ENCODE assay signal across 21 cellular contexts in the genomic region with DNA sequence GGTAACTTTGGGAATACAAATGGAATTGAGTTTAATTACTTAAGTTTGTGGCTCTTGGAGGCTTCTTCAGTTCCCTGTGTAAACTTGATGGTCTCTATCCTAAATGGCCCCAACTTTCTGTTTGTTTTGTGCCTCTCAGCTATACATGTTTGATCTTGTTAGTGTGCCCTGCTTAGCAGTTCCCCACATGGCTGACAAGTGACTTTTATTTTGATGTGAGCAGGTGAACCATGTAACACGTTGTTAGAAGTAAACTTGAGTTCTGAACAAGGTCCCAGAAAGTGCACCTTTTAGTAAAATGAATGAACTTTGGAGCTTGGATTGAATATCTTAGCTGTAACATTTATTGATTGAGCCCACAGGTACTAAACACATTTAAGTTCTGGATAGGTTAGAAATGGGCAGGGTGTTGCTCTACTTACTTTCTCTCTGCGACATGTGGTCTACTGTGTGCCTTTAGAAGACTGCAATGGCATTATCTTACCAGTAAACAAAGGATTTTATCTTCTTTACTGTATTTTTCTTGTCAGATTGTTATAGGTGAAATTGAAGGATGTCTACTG. TPM values are rescaled to one million over a fixed set of nuclear protein-coding genes. Genes with fewer than 3 reads are reported as not detected.
A peak's percentile ranks its signal among the peaks of the same experiment; 100 is the strongest.
DNase-seq lines count a peak whose midpoint lies in the region; ATAC-seq, FAIRE-seq and TF ChIP-seq lines count a peak whose summit lies in the region.
"Had no signal": no experiment of that assay in that cellular context is flagged by ENCODE, and none has a peak within 500 bp of the region (broad histone marks: within the 10 kb centered on the region; RNA-seq: fewer than 3 reads in every experiment).

No MANE protein-coding gene starts in this region.

- H3K79me1 ChIP-seq in trophoblast cell (ENCODE audit: low read length): peaks cover 5% of the 10 kb centered on the region

- H3K36me3 ChIP-seq in DOHH2 (ENCODE audit: control insufficient read depth, low read length) (peaks cover 65% of the 10 kb centered on the region), K562 (ENCODE audit: control insufficient read depth, insufficient read depth, low read length) (peaks cover 70% of the 10 kb centered on the region), trophoblast cell (ENCODE audit: control insufficient read depth in 1 of 2, insufficient read depth in 2 of 2, low read length in 2 of 2) (peaks cover 13 to 22% of the 10 kb centered on the region in 2 experiments)
- H3K36me3 ChIP-seq in effector memory CD4-positive, alpha-beta T cell (ENCODE audit: control insufficient read depth, insufficient read depth, low read length): peaks cover 44% of the 10 kb centered on the region

- H3K27ac ChIP-seq in DOHH2 (ENCODE audit: low read depth, low read length): no peak overlapping the region
- H3K27ac ChIP-seq in K562 (ENCODE audit: extremely low read depth, low read depth, low read length): no peak overlapping the region
- no peak overlapping the region for H3K27ac ChIP-seq in trophoblast cell (ENCODE audit: low read depth, low read length)
- no peak overlapping the region for H3K27ac ChIP-seq in effector memory CD4-positive, alpha-beta T cell (ENCODE audit: insufficient read depth, low read length, poor library complexity, severe bottlenecking)
- H3K27ac ChIP-seq: C4-2B, Peyer's patch had no signal

- TF ChIP-seq RAD21 in K562 (CRISPR knock-in tag; conservative IDR thresholded peaks at IDR 0.05 in 1 of 2, IDR thresholded peaks at IDR 0.05 in 1 of 2): no peak

- no peak overlapping the region for H3K18ac ChIP-seq in trophoblast cell (ENCODE audit: low read length)

- FAIRE-seq in K562 (lab: Jason Lieb, UNC): no peak
- FAIRE-seq: A204.1, D721Med had no signal

- no peaks in the 10 kb centered on the region for H3K9me3 Mint-ChIP-seq in activated T-cell treated with anti-CD3 and anti-CD28 coated beads, Interleukin-2, amount 50 U/mL, for 72 hours
- H3K9me3 Mint-ChIP-seq: IgD-negative memory B cell had no signal

- H4K91ac ChIP-seq in trophoblast cell (ENCODE audit: low read depth, low read length): no peak overlapping the region

- no peaks in the 10 kb centered on the region for H3K9me2 ChIP-seq in DOHH2 (replicated peaks; ENCODE audit: control insufficient read depth, low read length)

- no peak overlapping the region for H2BK5ac ChIP-seq in trophoblast cell (ENCODE audit: low read depth, low read length, poor library complexity)

- H4K20me1 ChIP-seq in DOHH2 (ENCODE audit: control insufficient read depth, insufficient read depth, low read depth, low read length) (peaks cover 4% of the 10 kb centered on the region; the same call in 1 of the 2 replicates), K562 (replicated peaks; ENCODE audit: control insufficient read depth, insufficient read depth, low read length) (no peaks in the 10 kb centered on the region)

- no peaks in the 10 kb centered on the region for H3K9me1 ChIP-seq in K562 (ENCODE audit: control insufficient read depth, insufficient read depth, low read length)

- H3K4me2 ChIP-seq in DOHH2 (ENCODE audit: low read length): peak overlapping the region; percentile 24; the same call in 1 of the 2 replicates
- no peak overlapping the region for H3K4me2 ChIP-seq in K562 (ENCODE audit: insufficient read depth, low read length)
- no peak overlapping the region for H3K4me2 ChIP-seq in trophoblast cell (ENCODE audit: low read length)

- in situ Hi-C loops in K562 (cut with MboI): no loop called here

- H2AK5ac ChIP-seq in trophoblast cell (ENCODE audit: low read length): no peak overlapping the region

- POLR2A ChIA-PET in K562 (lab: Yijun Ruan, JAX): interaction anchor here (0.5 to 1.1 kb wide), 4 partner anchors 18 to 233 kb away, joined by 3 to 5 read pairs (median 4); no protein-coding TSS in a partner anchor

- CTCF ChIA-PET in K562 (lab: Yijun Ruan, JAX; ENCODE audit: low intra/inter-chr PET ratio): no interaction called here

- no peak for DNase-seq in activated T-cell treated with anti-CD3 and anti-CD28 coated beads, Interleukin-2, amount 50 U/mL, for 72 hours
- no peak for DNase-seq in activated T-cell treated with anti-CD3 and anti-CD28 coated beads, Interleukin-2, amount 50 U/mL, for 48 hours
- DNase-seq in K562 (ENCODE audit: extremely low read depth in 1 of 4, low spot score in 3 of 4) (no peak), trophoblast cell (no peak), CD1c-positive myeloid dendritic cell (ENCODE audit: extremely low spot score) (no peak)
- DNase-seq in effector memory CD4-positive, alpha-beta T cell: no peak
- DNase-seq: Karpas-422, MM.1S, NCI-H1092, NCI-H1436, NCI-H187 treated with DMSO at 0.1 percent for 48 hours, NCI-H226, NCI-H524 treated with DMSO at 0.1 percent for 48 hours, NCI-H82, Peyer's patch had no signal

- peaks cover 44% of the 10 kb centered on the region for H3K4me1 Mint-ChIP-seq in activated T-cell treated with anti-CD3 and anti-CD28 coated beads, Interleukin-2, amount 50 U/mL, for 72 hours (ENCODE audit: low read depth)

- peaks cover 7 to 18% of the 10 kb centered on the region in 2 donors for H3K36me3 Mint-ChIP-seq in activated T-cell treated with anti-CD3 and anti-CD28 coated beads, Interleukin-2, amount 50 U/mL, for 72 hours (ENCODE audit: insufficient read depth in 2 of 2)

- peaks cover 22% of the 10 kb centered on the region for H3K4me1 ChIP-seq in DOHH2 (ENCODE audit: control insufficient read depth, low read length)
- peaks cover 7 to 14% of the 10 kb centered on the region in 2 experiments; a peak in 4 of 5 replicates for H3K4me1 ChIP-seq in K562 (replicated peaks in 1 of 2; ENCODE audit: control insufficient read depth in 2 of 2, insufficient read depth in 2 of 2, low read length in 2 of 2)
- no peaks in the 10 kb centered on the region for H3K4me1 ChIP-seq in trophoblast cell (ENCODE audit: control insufficient read depth in 1 of 2, insufficient read depth in 2 of 2, low read length in 2 of 2)
- H3K4me1 ChIP-seq in effector memory CD4-positive, alpha-beta T cell (ENCODE audit: control insufficient read depth, insufficient read depth, low read length, poor library complexity, severe bottlenecking): peaks cover 7% of the 10 kb centered on the region

- no peak for TF ChIP-seq EP300 in K562 (IDR thresholded peaks at IDR 0.05; ENCODE audit: low read length)

- no peak for TF ChIP-seq POLR2A in K562 (conservative IDR thresholded peaks at IDR 0.05)

- no peak overlapping the region for H3K14ac ChIP-seq in trophoblast cell (ENCODE audit: low read length)

- H3K4me3 ChIP-seq in DOHH2 (ENCODE audit: low read length) (no peak overlapping the region), K562 (no peak overlapping the region), trophoblast cell (ENCODE audit: low read depth, low read length) (no peak overlapping the region)
- H3K4me3 ChIP-seq in effector memory CD4-positive, alpha-beta T cell (ENCODE audit: insufficient read depth, low read depth, low read length, poor library complexity, severe bottlenecking): no peak overlapping the region
- H3K4me3 ChIP-seq: Peyer's patch had no signal

- H3K27me3 ChIP-seq in DOHH2 (ENCODE audit: control insufficient read depth, low read length) (no peaks in the 10 kb centered on the region), K562 (ENCODE audit: control insufficient read depth in 2 of 2, insufficient read depth in 2 of 2, low read length in 2 of 2) (no peaks in the 10 kb centered on the region), trophoblast cell (ENCODE audit: insufficient read depth, low read length) (no peaks in the 10 kb centered on the region)
- no peaks in the 10 kb centered on the region for H3K27me3 ChIP-seq in effector memory CD4-positive, alpha-beta T cell (replicated peaks; ENCODE audit: control insufficient read depth, insufficient read depth, low read length, poor library complexity, severe bottlenecking)
- H3K27me3 ChIP-seq: Peyer's patch had no signal

- no peak for TF ChIP-seq CTCF in DOHH2 (IDR thresholded peaks at IDR 0.05; ENCODE audit: low read depth, low read length, poor library complexity, severe bottlenecking)
- TF ChIP-seq CTCF in K562 (IDR thresholded peaks at IDR 0.05 in 2 of 3, conservative IDR thresholded peaks at IDR 0.05 in 1 of 3; ENCODE audit: insufficient read depth in 2 of 3, low read depth in 1 of 3, low read length in 3 of 3): no peak

- H3K4me3 Mint-ChIP-seq in activated T-cell treated with anti-CD3 and anti-CD28 coated beads, Interleukin-2, amount 50 U/mL, for 72 hours: no peak overlapping the region

- no peaks in the 10 kb centered on the region for H3K27me3 Mint-ChIP-seq in activated T-cell treated with anti-CD3 and anti-CD28 coated beads, Interleukin-2, amount 50 U/mL, for 72 hours (ENCODE audit: low read depth)
- H3K27me3 Mint-ChIP-seq: IgD-negative memory B cell had no signal

- no peak overlapping the region for H2BK12ac ChIP-seq in trophoblast cell (ENCODE audit: low read length)

- H2AFZ ChIP-seq in K562 (ENCODE audit: low read depth, low read length): no peak overlapping the region
- H2AFZ ChIP-seq in trophoblast cell (ENCODE audit: insufficient read depth, low read length, poor library complexity): no peak overlapping the region

- BruUV-seq in K562 (replicated peaks; lab: Mats Ljungman, UMichigan): no TSS peak

- H3K27ac Mint-ChIP-seq in activated T-cell treated with anti-CD3 and anti-CD28 coated beads, Interleukin-2, amount 50 U/mL, for 72 hours: peak overlapping the region; percentile 61
- H3K27ac Mint-ChIP-seq: IgD-negative memory B cell had no signal

- H3K9ac ChIP-seq in K562 (ENCODE audit: insufficient read depth in 1 of 2, low read depth in 2 of 2, low read length in 2 of 2) (0 out of 4 replicates have a peak overlapping the region, but pooled peaks of 1 of the 2 experiments have one; percentile 6), trophoblast cell (ENCODE audit: low read length) (no peak overlapping the region)

- 0 out of 2 replicates have a peak, but pooled peaks cover 3% of the 10 kb centered on the region for H3F3A ChIP-seq in DOHH2 (ENCODE audit: control insufficient read depth, insufficient read depth)

- WGBS in K562 (ENCODE audit: insufficient coverage, low coverage, missing lambda C conversion rate): 47% methylated on average over 2 of the region's 2 CpGs
- WGBS in trophoblast cell (ENCODE audit: extremely low coverage, insufficient coverage, insufficient read length): no CpG with 5 or more reads among the region's 2 CpGs

- H4K12ac ChIP-seq in trophoblast cell (ENCODE audit: low read depth, low read length): no peak overlapping the region

- no peak overlapping the region for H3K23ac ChIP-seq in trophoblast cell (ENCODE audit: low read length)

- peak overlapping the region; percentile 27 for H3K4ac ChIP-seq in trophoblast cell (ENCODE audit: low read depth, low read length)

- ATAC-seq in activated T-cell treated with anti-CD3 and anti-CD28 coated beads, Interleukin-2, amount 50 U/mL, for 72 hours (replicated peaks in 1 of 2): no peak
- ATAC-seq in K562: no peak
- ATAC-seq: SK-N-SH treated with all-trans-retinoic acid at 6 μM for 48 hours had no signal

- H2BK120ac ChIP-seq in trophoblast cell (ENCODE audit: insufficient read depth, low read length, poor library complexity): no peak overlapping the region

- H3K79me2 ChIP-seq in DOHH2 (ENCODE audit: control insufficient read depth, low read length) (peaks cover 81% of the 10 kb centered on the region), K562 (ENCODE audit: control insufficient read depth, insufficient read depth, low read length) (peaks cover 78% of the 10 kb centered on the region), trophoblast cell (ENCODE audit: control insufficient read depth, insufficient read depth, low read length, poor library complexity) (peaks cover 5% of the 10 kb centered on the region)

- intact Hi-C loops in K562 (cut with micrococcal nuclease): no loop called here

- no peaks in the 10 kb centered on the region for H3K9me3 ChIP-seq in DOHH2 (ENCODE audit: control insufficient read depth, insufficient read depth, low read length)
- no peaks in the 10 kb centered on the region for H3K9me3 ChIP-seq in K562 (replicated peaks; ENCODE audit: control insufficient read depth, insufficient read depth, low read depth, low read length)
- H3K9me3 ChIP-seq in trophoblast cell (ENCODE audit: insufficient read depth, low read depth, low read length): no peaks in the 10 kb centered on the region
- H3K9me3 ChIP-seq in effector memory CD4-positive, alpha-beta T cell (ENCODE audit: control insufficient read depth, low read length): no peaks in the 10 kb centered on the region
- H3K9me3 ChIP-seq: Peyer's patch had no signal

- no peak overlapping the region for H4K8ac ChIP-seq in trophoblast cell (ENCODE audit: low read depth, low read length)

RNA-seq across cellular contexts. Expression of gene LSM3, which starts 4.5 kb away (rescaled TPM):
- 10 to 100 TPM; 12.4 to 14.3 TPM for total RNA-seq in activated T-cell treated with anti-CD3 and anti-CD28 coated beads, Interleukin-2, amount 50 U/mL, for 72 hours
- total RNA-seq in K562 (2011; cell fraction: chromatin; rRNA removed; ENCODE audit: low replicate concordance): 11.3 and 17.2 TPM in 2 replicates
- 7.4 and 9.3 TPM in 2 replicates for total RNA-seq in K562 (2011; cell fraction: nucleolus; rRNA removed)
- total RNA-seq in K562 (2011; cell fraction: nucleoplasm; rRNA removed): 14.2 and 25.6 TPM in 2 replicates
- total RNA-seq in K562 (2014; rRNA removed) (32.6 and 33.8 TPM in 2 replicates), K562 (2014; rRNA removed; fragmentation: Illumina TruSeq; extraction: Trizol) (64.7 and 73.9 TPM in 2 replicates), K562 (2015; rRNA removed; fragmentation: Illumina TruSeq; extraction: Trizol) (54.4 and 61.2 TPM in 2 replicates), K562 (2021) (38.5 and 46.4 TPM in 2 replicates)
- polyA plus RNA-seq in K562 (2011; rRNA removed) (34.0 and 48.7 TPM in 2 replicates), K562 (2014; fragmentation: Illumina TruSeq; extraction: Trizol) (48.6 and 55.2 TPM in 2 replicates), K562 (2014; fragmentation: Nextera tagmentation; extraction: Ambion mirVana) (100 to 1,000 TPM; 180 to 203 TPM), K562 (2014; rRNA removed) (61.6 and 75.1 TPM in 2 replicates)
- polyA plus RNA-seq in K562 (2011; cell fraction: cytosol; rRNA removed): 3.6 and 12.9 TPM in 2 replicates
- polyA plus RNA-seq in K562 (2011; cell fraction: nucleus; rRNA removed): 3.1 and 6.0 TPM in 2 replicates
- 31.9 and 61.8 TPM in 2 replicates for polyA plus RNA-seq in K562 (2012)
- 14.8 and 16.0 TPM in 2 replicates for polyA minus RNA-seq in K562 (2011; rRNA and poly(A)+ RNA removed)
- 4.3 and 6.0 TPM in 2 replicates for polyA minus RNA-seq in K562 (2011; cell fraction: cytosol; rRNA and poly(A)+ RNA removed)
- 5.5 and 7.6 TPM in 2 replicates for polyA minus RNA-seq in K562 (2011; cell fraction: nucleus; rRNA and poly(A)+ RNA removed)
- polyA plus RNA-seq in trophoblast cell (2013): 30.7 and 31.4 TPM in 2 replicates

RNA-seq across cellular contexts. Expression of gene XPC, which starts 4.7 kb away (rescaled TPM):
- total RNA-seq in activated T-cell treated with anti-CD3 and anti-CD28 coated beads, Interleukin-2, amount 50 U/mL, for 72 hours: 10 to 100 TPM; 48.4 to 61.0 TPM
- total RNA-seq in K562 (2011; cell fraction: chromatin; rRNA removed; ENCODE audit: low replicate concordance): 61.0 and 92.1 TPM in 2 replicates
- total RNA-seq in K562 (2011; cell fraction: nucleolus; rRNA removed): 32.5 and 33.7 TPM in 2 replicates
- total RNA-seq in K562 (2011; cell fraction: nucleoplasm; rRNA removed): 45.0 and 59.2 TPM in 2 replicates
- total RNA-seq in K562 (2014; rRNA removed): 51.8 and 54.1 TPM in 2 replicates
- 41.2 and 49.8 TPM in 2 replicates for total RNA-seq in K562 (2014; rRNA removed; fragmentation: Illumina TruSeq; extraction: Trizol)
- total RNA-seq in K562 (2015; rRNA removed; fragmentation: Illumina TruSeq; extraction: Trizol): 41.3 and 44.2 TPM in 2 replicates
- 44.5 and 54.0 TPM in 2 replicates for total RNA-seq in K562 (2021)
- 25.1 and 25.5 TPM in 2 replicates for polyA plus RNA-seq in K562 (2011; rRNA removed)
- polyA plus RNA-seq in K562 (2011; cell fraction: cytosol; rRNA removed): 11.7 and 15.8 TPM in 2 replicates
- polyA plus RNA-seq in K562 (2011; cell fraction: nucleus; rRNA removed): 76.2 and 81.9 TPM in 2 replicates
- 41.7 and 44.5 TPM in 2 replicates for polyA plus RNA-seq in K562 (2012)
- 54.4 and 54.7 TPM in 2 replicates for polyA plus RNA-seq in K562 (2014; fragmentation: Illumina TruSeq; extraction: Trizol)
- 1 to 10 TPM; 3.8 to 4.1 TPM for polyA plus RNA-seq in K562 (2014; fragmentation: Nextera tagmentation; extraction: Ambion mirVana)
- 33.8 and 42.4 TPM in 2 replicates for polyA plus RNA-seq in K562 (2014; rRNA removed)
- polyA minus RNA-seq in K562 (2011; rRNA and poly(A)+ RNA removed): 30.9 and 32.3 TPM in 2 replicates
- 24.0 and 24.8 TPM in 2 replicates for polyA minus RNA-seq in K562 (2011; cell fraction: cytosol; rRNA and poly(A)+ RNA removed)
- 34.9 and 53.4 TPM in 2 replicates for polyA minus RNA-seq in K562 (2011; cell fraction: nucleus; rRNA and poly(A)+ RNA removed)
- polyA plus RNA-seq in trophoblast cell (2013): 26.3 and 26.6 TPM in 2 replicates

RNA-seq across cellular contexts. Expression of gene TMEM43, which starts 58.2 kb away (rescaled TPM):
- 10 to 100 TPM; 38.4 to 39.9 TPM for total RNA-seq in activated T-cell treated with anti-CD3 and anti-CD28 coated beads, Interleukin-2, amount 50 U/mL, for 72 hours
- 45.4 and 56.1 TPM in 2 replicates for total RNA-seq in K562 (2011; cell fraction: chromatin; rRNA removed; ENCODE audit: low replicate concordance)
- 65.7 and 72.4 TPM in 2 replicates for total RNA-seq in K562 (2011; cell fraction: nucleolus; rRNA removed)
- 57.3 and 58.4 TPM in 2 replicates for total RNA-seq in K562 (2011; cell fraction: nucleoplasm; rRNA removed)
- total RNA-seq in K562 (2014; rRNA removed): 35.0 and 49.2 TPM in 2 replicates
- total RNA-seq in K562 (2014; rRNA removed; fragmentation: Illumina TruSeq; extraction: Trizol): 32.9 and 35.7 TPM in 2 replicates
- 41.1 and 42.9 TPM in 2 replicates for total RNA-seq in K562 (2015; rRNA removed; fragmentation: Illumina TruSeq; extraction: Trizol)
- total RNA-seq in K562 (2021): 38.9 and 39.7 TPM in 2 replicates
- 41.9 and 50.8 TPM in 2 replicates for polyA plus RNA-seq in K562 (2011; rRNA removed)
- polyA plus RNA-seq in K562 (2011; cell fraction: cytosol; rRNA removed): 46.0 and 54.1 TPM in 2 replicates
- 73.1 and 80.6 TPM in 2 replicates for polyA plus RNA-seq in K562 (2011; cell fraction: nucleus; rRNA removed)
- 32.9 and 33.9 TPM in 2 replicates for polyA plus RNA-seq in K562 (2012)
- polyA plus RNA-seq in K562 (2014; fragmentation: Illumina TruSeq; extraction: Trizol): 41.5 and 46.1 TPM in 2 replicates
- 10 to 100 TPM; 16.7 to 29.4 TPM for polyA plus RNA-seq in K562 (2014; fragmentation: Nextera tagmentation; extraction: Ambion mirVana)
- 32.7 and 37.5 TPM in 2 replicates for polyA plus RNA-seq in K562 (2014; rRNA removed)
- 32.4 and 38.1 TPM in 2 replicates for polyA minus RNA-seq in K562 (2011; rRNA and poly(A)+ RNA removed)
- polyA minus RNA-seq in K562 (2011; cell fraction: cytosol; rRNA and poly(A)+ RNA removed): 21.2 TPM in 2 replicates
- polyA minus RNA-seq in K562 (2011; cell fraction: nucleus; rRNA and poly(A)+ RNA removed): 17.1 and 22.2 TPM in 2 replicates
- 28.5 and 29.8 TPM in 2 replicates for polyA plus RNA-seq in trophoblast cell (2013)

RNA-seq across cellular contexts. Expression of gene CHCHD4, which starts 58.4 kb away (rescaled TPM):
- total RNA-seq in activated T-cell treated with anti-CD3 and anti-CD28 coated beads, Interleukin-2, amount 50 U/mL, for 72 hours: 10 to 100 TPM; 14.7 to 15.6 TPM
- total RNA-seq in K562 (2011; cell fraction: chromatin; rRNA removed; ENCODE audit: low replicate concordance): 8.4 and 13.9 TPM in 2 replicates
- 7.5 and 9.3 TPM in 2 replicates for total RNA-seq in K562 (2011; cell fraction: nucleolus; rRNA removed)
- total RNA-seq in K562 (2011; cell fraction: nucleoplasm; rRNA removed): 11.0 and 15.7 TPM in 2 replicates
- total RNA-seq in K562 (2014; rRNA removed) (70.9 and 77.2 TPM in 2 replicates), K562 (2014; rRNA removed; fragmentation: Illumina TruSeq; extraction: Trizol) (70.9 and 79.2 TPM in 2 replicates), K562 (2015; rRNA removed; fragmentation: Illumina TruSeq; extraction: Trizol) (56.5 and 61.2 TPM in 2 replicates), K562 (2021) (53.5 and 55.4 TPM in 2 replicates)
- polyA plus RNA-seq in K562 (2011; rRNA removed) (46.2 and 68.4 TPM in 2 replicates), K562 (2014; fragmentation: Illumina TruSeq; extraction: Trizol) (89.0 and 105 TPM in 2 replicates), K562 (2014; fragmentation: Nextera tagmentation; extraction: Ambion mirVana) (100 to 1,000 TPM; 152 to 225 TPM), K562 (2014; rRNA removed) (81.3 and 81.7 TPM in 2 replicates)
- polyA plus RNA-seq in K562 (2011; cell fraction: cytosol; rRNA removed): 27.7 and 40.4 TPM in 2 replicates
- polyA plus RNA-seq in K562 (2011; cell fraction: nucleus; rRNA removed): 15.4 and 19.6 TPM in 2 replicates
- 32.4 and 47.1 TPM in 2 replicates for polyA plus RNA-seq in K562 (2012)
- polyA minus RNA-seq in K562 (2011; rRNA and poly(A)+ RNA removed): 48.2 and 54.4 TPM in 2 replicates
- polyA minus RNA-seq in K562 (2011; cell fraction: cytosol; rRNA and poly(A)+ RNA removed): 19.5 and 24.8 TPM in 2 replicates
- 6.1 and 12.2 TPM in 2 replicates for polyA minus RNA-seq in K562 (2011; cell fraction: nucleus; rRNA and poly(A)+ RNA removed)
- 8.3 and 9.1 TPM in 2 replicates for polyA plus RNA-seq in trophoblast cell (2013)
